24 cellular contexts compared by ENCODE assay signal in genomic region chr10:82477776-82478175, GRCh38.
"Had no signal": no experiment of that assay in that cellular context is flagged by ENCODE, and none has a peak within 500 bp of the region (broad histone marks: within the 10 kb centered on the region; RNA-seq: fewer than 3 reads in every experiment).

No MANE protein-coding gene starts in this region.

- H3K27me3 ChIP-seq: neural progenitor cell, ovary, stomach, testis, thyroid gland, transverse colon, upper lobe of left lung, vagina had no signal

- H3K27ac ChIP-seq: left ventricle myocardium inferior, neural progenitor cell, ovary, skin epidermis, stomach, testis, thyroid gland, transverse colon, upper lobe of left lung, vagina had no signal

- H3K36me3 ChIP-seq: left ventricle myocardium inferior, neural progenitor cell, ovary, stomach, thyroid gland, transverse colon, upper lobe of left lung, vagina had no signal

- ATAC-seq: natural killer cell; right cardiac atrium; sciatic nerve; stimulated activated naive B cell treated with anti-CD40 and anti-IgM and Interleukin-4, amounts not matched to agents 10 μg/mL and 1 μg/mL and 100 μg/mL, for 72 hours; stimulated activated naive CD8-positive, alpha-beta T cell treated with anti-CD3 and anti-CD28 coated beads, Interleukin-15, Interleukin-2, amounts not matched to agents 100 U/mL and 50 U/mL, for 24 hours had no signal

- H3K4me3 ChIP-seq: left ventricle myocardium inferior, lung, neural progenitor cell, ovary, skin epidermis, stomach, testis, thyroid gland, transverse colon, upper lobe of left lung, vagina had no signal

- H3K9me3 ChIP-seq: ovary, stomach, testis, thyroid gland, transverse colon, upper lobe of left lung, vagina had no signal

- DNase-seq: islet precursor cell; left ventricle myocardium inferior; mesendoderm; naive B cell; natural killer cell; nephron progenitor cell; ovary; right cardiac atrium; stimulated activated CD4-positive, alpha-beta T cell treated with anti-CD3 and anti-CD28 coated beads, Interleukin-12 subunit alpha, Interleukin-12 subunit beta, amount 100 ng/mL, for 4 hours; stimulated activated CD4-positive, alpha-beta T cell treated with anti-CD3 and anti-CD28 coated beads, Interleukin-15, amount 100 ng/mL, for 24 hours; stimulated activated CD4-positive, alpha-beta T cell treated with anti-CD3 and anti-CD28 coated beads, Interleukin-2, amount 100 ng/mL, for 24 hours; stimulated activated CD4-positive, alpha-beta T cell treated with anti-CD3 and anti-CD28 coated beads, Interleukin-4, amount 100 ng/mL, for 1 hour; stimulated activated naive B cell treated with anti-CD40 and anti-IgM and Interleukin-4, amounts not matched to agents 10 μg/mL and 1 μg/mL and 100 μg/mL, for 72 hours; stimulated activated naive CD8-positive, alpha-beta T cell treated with anti-CD3 and anti-CD28 coated beads, Interleukin-15, Interleukin-2, amounts not matched to agents 100 U/mL and 50 U/mL, for 24 hours; stomach; testis; thyroid gland; transverse colon; upper lobe of left lung had no signal
